35 cellular contexts compared by ENCODE assay signal in genomic region chr17:48690655-48691054, GRCh38. TPM values are rescaled to one million over a fixed set of nuclear protein-coding genes. Genes with fewer than 3 reads are reported as not detected.
"Had no signal": no experiment of that assay in that cellular context is flagged by ENCODE, and none has a peak within 500 bp of the region (broad histone marks: within the 10 kb centered on the region; RNA-seq: fewer than 3 reads in every experiment).

No MANE protein-coding gene starts in this region.

- H3K9me3 Mint-ChIP-seq: natural killer cell; nephron; stimulated activated naive CD8-positive, alpha-beta T cell treated with anti-CD3 and anti-CD28 coated beads, Interleukin-15, Interleukin-2, amounts not matched to agents 100 ng/mL and 50 ng/mL, for 24 hours had no signal

- H3K4me3 Mint-ChIP-seq: natural killer cell; nephron; neural progenitor cell; stimulated activated effector memory CD8-positive, alpha-beta T cell treated with anti-CD3 and anti-CD28 coated beads, Interleukin-12 subunit alpha, Interleukin-12 subunit beta, amount 100 ng/mL, for 72 hours; stimulated activated naive B cell treated with anti-CD40 and anti-IgM and Interleukin-4, amounts not matched to agents 10 μg/mL and 1 μg/mL and 100 μg/mL, for 72 hours; stimulated activated naive CD8-positive, alpha-beta T cell treated with anti-CD3 and anti-CD28 coated beads, Interleukin-15, Interleukin-2, amounts not matched to agents 100 ng/mL and 50 ng/mL, for 24 hours had no signal

- H3K4me1 Mint-ChIP-seq: natural killer cell; nephron; neural progenitor cell; stimulated activated effector memory CD8-positive, alpha-beta T cell treated with anti-CD3 and anti-CD28 coated beads, Interleukin-12 subunit alpha, Interleukin-12 subunit beta, amount 100 ng/mL, for 72 hours; stimulated activated naive B cell treated with anti-CD40 and anti-IgM and Interleukin-4, amounts not matched to agents 10 μg/mL and 1 μg/mL and 100 μg/mL, for 72 hours had no signal

- H2AFZ ChIP-seq: neural progenitor cell, parathyroid adenoma had no signal

- FAIRE-seq: urothelium cell line had no signal

- H3K4me2 ChIP-seq: neural progenitor cell, smooth muscle cell had no signal

- H3K27ac ChIP-seq: neural progenitor cell, ovary, parathyroid adenoma, psoas muscle, skin epidermis, spleen, stomach, thoracic aorta, thyroid gland, tibial nerve, upper lobe of left lung, vagina had no signal

- H3K9me3 ChIP-seq: ovary, psoas muscle, thoracic aorta, thyroid gland had no signal

- H3K36me3 Mint-ChIP-seq: natural killer cell; neural progenitor cell; stimulated activated effector memory CD8-positive, alpha-beta T cell treated with anti-CD3 and anti-CD28 coated beads, Interleukin-12 subunit alpha, Interleukin-12 subunit beta, amount 100 ng/mL, for 72 hours had no signal

- H3K36me3 ChIP-seq: neural progenitor cell, ovary, spleen, stomach, thoracic aorta, thyroid gland, tibial nerve, upper lobe of left lung, vagina had no signal

- H3K4me3 ChIP-seq: neural progenitor cell, ovary, psoas muscle, skin epidermis, smooth muscle cell, spleen, stomach, thoracic aorta, thyroid gland, tibial nerve, upper lobe of left lung, vagina had no signal

- H3K27me3 ChIP-seq: ovary, upper lobe of left lung, vagina had no signal

- H3K9ac ChIP-seq: neural progenitor cell, parathyroid adenoma had no signal

- H3K79me2 ChIP-seq: parathyroid adenoma had no signal

- H3K27ac Mint-ChIP-seq: natural killer cell; nephron; neural progenitor cell; progenitor cell of endocrine pancreas; stimulated activated effector memory CD8-positive, alpha-beta T cell treated with anti-CD3 and anti-CD28 coated beads, Interleukin-12 subunit alpha, Interleukin-12 subunit beta, amount 100 ng/mL, for 72 hours; stimulated activated naive B cell treated with anti-CD40 and anti-IgM and Interleukin-4, amounts not matched to agents 10 μg/mL and 1 μg/mL and 100 μg/mL, for 72 hours; stimulated activated naive CD8-positive, alpha-beta T cell treated with anti-CD3 and anti-CD28 coated beads, Interleukin-15, Interleukin-2, amounts not matched to agents 100 ng/mL and 50 ng/mL, for 24 hours had no signal

- H3K4me1 ChIP-seq: neural progenitor cell, parathyroid adenoma, psoas muscle, spleen, stomach, thyroid gland, tibial nerve, upper lobe of left lung, vagina had no signal

- ATAC-seq: natural killer cell; psoas muscle; right cardiac atrium; sciatic nerve; stimulated activated effector memory CD8-positive, alpha-beta T cell treated with anti-CD3 and anti-CD28 coated beads, Interleukin-12 subunit alpha, Interleukin-12 subunit beta, amount 100 ng/mL, for 72 hours; stimulated activated naive B cell treated with anti-CD40 and anti-IgM and Interleukin-4, amounts not matched to agents 10 μg/mL and 1 μg/mL and 100 μg/mL, for 72 hours had no signal

- DNase-seq: natural killer cell; occipital lobe; ovary; posterior cingulate gyrus; psoas muscle; right cardiac atrium; spleen; stimulated activated CD4-positive, alpha-beta T cell treated with anti-CD3 and anti-CD28 coated beads, Interleukin-12 subunit alpha, Interleukin-12 subunit beta, amount 100 ng/mL, for 4 hours; stimulated activated CD4-positive, alpha-beta T cell treated with anti-CD3 and anti-CD28 coated beads, Interleukin-1b, Interleukin-23, amount 100 ng/mL, for 48 hours; stimulated activated CD4-positive, alpha-beta T cell treated with anti-CD3 and anti-CD28 coated beads, Interleukin-4, amount 100 ng/mL, for 1 hour; stimulated activated naive B cell treated with anti-CD40 and anti-IgM and Interleukin-4, amounts not matched to agents 10 μg/mL and 1 μg/mL and 100 μg/mL, for 72 hours; stimulated activated naive CD4-positive, alpha-beta T cell treated with Interleukin-2 at 50 U/mL for 16 hours; stomach; thyroid gland; trophoblast cell; upper lobe of left lung had no signal

RNA-seq across cellular contexts. Expression of gene PRAC1, which starts 31.7 kb away (rescaled TPM):
- total RNA-seq: natural killer cell, occipital lobe, osteoblast, ovary, progenitor cell of endocrine pancreas, psoas muscle, renal cortical epithelial cell, right cardiac atrium, sciatic nerve, smooth muscle cell, spleen, stomach, subcutaneous adipose tissue, temporal lobe, thoracic aorta, thyroid gland, tibial nerve, upper lobe of left lung, ureter had no signal
- polyA plus RNA-seq: neural cell, ovary, psoas muscle, right cardiac atrium, spleen, stomach had no signal

RNA-seq across cellular contexts. Expression of gene PRAC2, which starts 32.3 kb away (rescaled TPM):
- total RNA-seq: natural killer cell, occipital lobe, osteoblast, ovary, progenitor cell of endocrine pancreas, psoas muscle, renal cortical epithelial cell, right cardiac atrium, sciatic nerve, spleen, stomach, temporal lobe, thoracic aorta, thyroid gland, tibial nerve, upper lobe of left lung, ureter, vagina had no signal
- polyA plus RNA-seq: neural cell, ovary, psoas muscle, right cardiac atrium, spleen, stomach had no signal

RNA-seq across cellular contexts. Expression of gene HOXB13, which starts 37.9 kb away (rescaled TPM):
- total RNA-seq: natural killer cell, osteoblast, progenitor cell of endocrine pancreas, psoas muscle, right cardiac atrium, sciatic nerve, spleen, temporal lobe, thoracic aorta, tibial nerve, upper lobe of left lung, ureter had no signal
- polyA plus RNA-seq: neural cell, ovary, psoas muscle, right cardiac atrium had no signal
